ENCODE assay signal across 1 cellular context in genomic region chr5:181241393-181241975, GRCh38.
A peak's percentile ranks its signal among the peaks of the same experiment; 100 is the strongest.
TF ChIP-seq lines count a peak whose summit lies in the region.

No MANE protein-coding gene starts in this region.

TF ChIP-seq in GM12878, 131 proteins besides CTCF, POLR2A, EP300 and RAD21:
- TF ChIP-seq MXI1 (IDR thresholded peaks at IDR 0.05; ENCODE audit: low read depth, low read length) (peak; percentile 48), POLR2AphosphoS2 (IDR thresholded peaks at IDR 0.05; ENCODE audit: low read depth, low read length) (no peak), BACH1 (IDR thresholded peaks at IDR 0.05; ENCODE audit: borderline replicate concordance) (0 out of 2 replicates have a peak, but pooled peaks have one; percentile 53), ZBED1 (IDR thresholded peaks at IDR 0.05; ENCODE audit: borderline replicate concordance) (no peak), MTA3 (IDR thresholded peaks at IDR 0.05; ENCODE audit: borderline replicate concordance, low read length) (0 out of 2 replicates have a peak, but pooled peaks have one; percentile 47)
- TF ChIP-seq, protein P1, sequence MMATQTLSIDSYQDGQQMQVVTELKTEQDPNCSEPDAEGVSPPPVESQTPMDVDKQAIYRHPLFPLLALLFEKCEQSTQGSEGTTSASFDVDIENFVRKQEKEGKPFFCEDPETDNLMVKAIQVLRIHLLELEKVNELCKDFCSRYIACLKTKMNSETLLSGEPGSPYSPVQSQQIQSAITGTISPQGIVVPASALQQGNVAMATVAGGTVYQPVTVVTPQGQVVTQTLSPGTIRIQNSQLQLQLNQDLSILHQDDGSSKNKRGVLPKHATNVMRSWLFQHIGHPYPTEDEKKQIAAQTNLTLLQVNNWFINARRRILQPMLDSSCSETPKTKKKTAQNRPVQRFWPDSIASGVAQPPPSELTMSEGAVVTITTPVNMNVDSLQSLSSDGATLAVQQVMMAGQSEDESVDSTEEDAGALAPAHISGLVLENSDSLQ (IDR thresholded peaks at IDR 0.05): peak; percentile 56; the same call in 1 of the 2 replicates
- TF ChIP-seq, protein P2, sequence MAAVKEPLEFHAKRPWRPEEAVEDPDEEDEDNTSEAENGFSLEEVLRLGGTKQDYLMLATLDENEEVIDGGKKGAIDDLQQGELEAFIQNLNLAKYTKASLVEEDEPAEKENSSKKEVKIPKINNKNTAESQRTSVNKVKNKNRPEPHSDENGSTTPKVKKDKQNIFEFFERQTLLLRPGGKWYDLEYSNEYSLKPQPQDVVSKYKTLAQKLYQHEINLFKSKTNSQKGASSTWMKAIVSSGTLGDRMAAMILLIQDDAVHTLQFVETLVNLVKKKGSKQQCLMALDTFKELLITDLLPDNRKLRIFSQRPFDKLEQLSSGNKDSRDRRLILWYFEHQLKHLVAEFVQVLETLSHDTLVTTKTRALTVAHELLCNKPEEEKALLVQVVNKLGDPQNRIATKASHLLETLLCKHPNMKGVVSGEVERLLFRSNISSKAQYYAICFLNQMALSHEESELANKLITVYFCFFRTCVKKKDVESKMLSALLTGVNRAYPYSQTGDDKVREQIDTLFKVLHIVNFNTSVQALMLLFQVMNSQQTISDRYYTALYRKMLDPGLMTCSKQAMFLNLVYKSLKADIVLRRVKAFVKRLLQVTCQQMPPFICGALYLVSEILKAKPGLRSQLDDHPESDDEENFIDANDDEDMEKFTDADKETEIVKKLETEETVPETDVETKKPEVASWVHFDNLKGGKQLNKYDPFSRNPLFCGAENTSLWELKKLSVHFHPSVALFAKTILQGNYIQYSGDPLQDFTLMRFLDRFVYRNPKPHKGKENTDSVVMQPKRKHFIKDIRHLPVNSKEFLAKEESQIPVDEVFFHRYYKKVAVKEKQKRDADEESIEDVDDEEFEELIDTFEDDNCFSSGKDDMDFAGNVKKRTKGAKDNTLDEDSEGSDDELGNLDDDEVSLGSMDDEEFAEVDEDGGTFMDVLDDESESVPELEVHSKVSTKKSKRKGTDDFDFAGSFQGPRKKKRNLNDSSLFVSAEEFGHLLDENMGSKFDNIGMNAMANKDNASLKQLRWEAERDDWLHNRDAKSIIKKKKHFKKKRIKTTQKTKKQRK (IDR thresholded peaks at IDR 0.05; ENCODE audit: low read depth, low read length): no peak
TF ChIP-seq in GM12878: peak in this region for 4.
